8 cellular contexts compared by ENCODE assay signal in the genomic region with DNA sequence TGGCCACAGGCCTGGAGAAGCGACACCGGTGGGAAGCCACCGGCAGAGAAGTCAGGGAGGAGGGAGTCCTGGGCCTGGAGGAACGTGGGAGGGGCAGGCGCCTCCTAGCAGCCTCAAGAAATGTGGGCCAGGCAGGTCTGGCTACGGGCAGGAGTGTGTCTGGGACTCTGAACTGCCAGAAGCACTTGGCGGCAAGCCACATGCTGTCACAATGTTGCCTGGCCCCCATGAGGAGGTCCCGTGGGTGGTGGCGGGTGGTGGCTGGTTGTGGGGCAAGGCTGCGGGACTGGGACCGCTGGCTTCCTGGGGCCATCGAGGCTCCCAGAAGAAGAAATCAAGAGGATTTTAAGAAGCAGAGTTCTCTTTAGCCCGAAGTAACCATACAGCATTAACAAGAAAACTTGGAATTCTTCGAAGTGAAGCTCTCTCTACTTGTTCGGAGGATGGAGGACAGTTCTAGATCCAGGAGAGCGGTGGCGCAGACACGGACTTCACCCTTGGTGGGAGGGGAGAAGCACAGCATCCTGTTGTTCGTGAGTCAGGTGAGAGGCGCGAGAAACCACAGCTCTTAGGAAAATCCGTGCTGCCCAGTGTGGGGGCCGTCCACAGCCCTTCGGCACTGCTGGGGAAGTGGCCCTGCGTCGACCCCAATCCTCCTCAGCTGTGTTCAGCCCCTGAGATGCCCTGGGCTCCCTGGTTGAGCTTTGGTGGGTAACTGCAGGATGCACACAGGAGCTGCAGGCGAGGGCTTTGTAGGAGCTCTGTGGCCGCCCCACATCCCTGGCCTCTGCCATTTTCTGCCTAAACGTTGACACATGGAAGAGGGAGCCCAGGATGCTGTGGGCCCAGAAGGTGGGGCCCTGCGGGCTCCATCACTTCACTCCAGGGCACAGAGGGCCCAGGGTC. TPM values are rescaled to one million over a fixed set of nuclear protein-coding genes. Genes with fewer than 3 reads are reported as not detected.
A peak's percentile ranks its signal among the peaks of the same experiment; 100 is the strongest.
DNase-seq lines count a peak whose midpoint lies in the region; ATAC-seq and TF ChIP-seq lines count a peak whose summit lies in the region.

No MANE protein-coding gene starts in this region.

- DNase-seq in activated naive CD4-positive, alpha-beta T cell treated with Interleukin-2 at 50 U/mL for 16 hours: peak; percentile 36
- no peak for DNase-seq in activated naive CD4-positive, alpha-beta T cell (lab: John Stamatoyannopoulos, UW)
- DNase-seq in dorsolateral prefrontal cortex: peak in 7 of 10 donors; percentile 66 to 79 (median 72)
- peak; percentile 79 for DNase-seq in ureter (ENCODE audit: low spot score)
- no peak for DNase-seq in effector CD8-positive, alpha-beta T cell (lab: John Stamatoyannopoulos, UW)

- H3K36me3 ChIP-seq in muscle layer of colon (ENCODE audit: insufficient read depth, low read length): peaks cover 9% of the 10 kb centered on the region

- TF ChIP-seq CTCF in dorsolateral prefrontal cortex (IDR thresholded peaks at IDR 0.05 in 54 of 56, conservative IDR thresholded peaks at IDR 0.05 in 2 of 56; ENCODE audit: low read depth in 1 of 56, partially characterized antibody in 56 of 56): no peak

- H3K27ac ChIP-seq in dorsolateral prefrontal cortex (peak overlapping the region in 40 of 59 donors; percentile 5 to 92 (median 44)), muscle layer of colon (ENCODE audit: low read depth, low read length) (peak overlapping the region; percentile 73)

- H3K9ac ChIP-seq in muscle layer of colon (ENCODE audit: low read length): peak overlapping the region; percentile 27

- ATAC-seq in HG03432 (IDR thresholded peaks at IDR 0.05; ENCODE audit: unreplicated experiment): no peak
- no peak for ATAC-seq in HG02973 (IDR thresholded peaks at IDR 0.05; ENCODE audit: unreplicated experiment)

- H3K4me1 ChIP-seq in muscle layer of colon (ENCODE audit: insufficient read depth, low read length): peaks cover 81% of the 10 kb centered on the region

- peak overlapping the region in 29 of 59 donors; percentile 0 to 42 (median 22) for H3K4me3 ChIP-seq in dorsolateral prefrontal cortex
- peak overlapping the region; percentile 24 to 30 for H3K4me3 ChIP-seq in muscle layer of colon (ENCODE audit: low read depth in 1 of 2, low read length in 2 of 2)

- intact Hi-C loops in dorsolateral prefrontal cortex (cut with DNase I): no loop called here

- no peaks in the 10 kb centered on the region for H3K9me3 ChIP-seq in muscle layer of colon (ENCODE audit: low read length)

- H3K27me3 ChIP-seq in dorsolateral prefrontal cortex: no peaks in the 10 kb centered on the region
- H3K27me3 ChIP-seq in muscle layer of colon (ENCODE audit: control insufficient read depth in 1 of 2, insufficient read depth in 2 of 2, low read length in 2 of 2): no peaks in the 10 kb centered on the region

RNA-seq across cellular contexts. Expression of gene SKI, which starts 12.4 kb away (rescaled TPM):
- total RNA-seq in dorsolateral prefrontal cortex: 100 to 1,000 TPM in 27 of 120 experiments, 10 to 100 TPM in 93; 65.3 to 147 (median 87.5) TPM
- 77.5 TPM for total RNA-seq in ureter

RNA-seq across cellular contexts. Expression of gene FAAP20, which starts 45.9 kb away (rescaled TPM):
- total RNA-seq in dorsolateral prefrontal cortex: 10 to 100 TPM; 21.8 to 56.4 (median 36.0) TPM
- total RNA-seq in ureter: 52.3 TPM

Comparison
In these comparisons a context has a peak if more than half of its experiments do, and no peak if none do; other contexts are left out.
1. DNase-seq: peak in activated naive CD4-positive, alpha-beta T cell treated with Interleukin-2 at 50 U/mL for 16 hours (single experiment), dorsolateral prefrontal cortex (7 of 10) and ureter (single experiment); none in activated naive CD4-positive, alpha-beta T cell (0 of 4) and effector CD8-positive, alpha-beta T cell (single experiment).